In the genomic region with DNA sequence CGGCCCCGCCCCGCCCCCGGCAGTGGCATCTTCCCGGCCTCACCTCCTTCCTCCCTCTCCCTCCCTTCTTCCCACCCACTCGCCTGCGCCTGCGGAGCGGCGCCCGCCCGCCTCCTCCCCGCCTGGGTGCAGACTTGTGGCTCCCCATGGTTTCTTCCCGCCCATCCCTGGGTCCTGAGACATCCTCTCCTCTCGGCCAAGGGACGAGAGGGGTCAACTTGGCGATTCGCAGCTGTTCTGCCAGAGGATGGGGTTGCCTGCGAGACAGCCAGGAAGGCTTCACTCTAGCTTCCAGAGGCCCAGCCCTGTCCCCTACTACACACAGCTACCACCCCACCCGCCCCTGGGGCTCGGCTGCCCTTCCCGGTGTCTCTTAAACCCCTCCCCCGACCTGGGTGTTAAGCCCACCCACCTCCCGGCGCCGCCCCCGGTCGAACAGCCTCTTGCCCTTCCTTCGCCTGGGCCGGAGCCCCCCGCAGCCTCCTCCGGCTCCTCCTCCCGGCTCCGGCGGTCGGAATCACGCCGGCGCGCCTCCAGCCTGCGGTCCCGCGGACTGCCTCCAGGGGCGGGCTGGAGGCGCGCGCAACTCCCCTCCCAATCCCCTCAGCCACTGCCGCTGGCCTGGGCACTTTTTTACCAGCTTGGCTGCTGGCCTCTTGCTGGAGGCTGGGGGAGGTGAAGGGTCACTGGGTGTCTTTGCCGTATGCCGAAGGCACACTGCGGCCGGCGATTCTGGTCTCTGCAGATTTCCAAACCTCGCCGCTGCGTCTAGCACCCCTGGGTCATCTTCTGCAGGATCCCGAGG, we compare ENCODE assay signal across 8 cellular contexts. TPM values are rescaled to one million over a fixed set of nuclear protein-coding genes. Genes with fewer than 3 reads are reported as not detected.
DNase-seq lines count a peak whose midpoint lies in the region; ATAC-seq and TF ChIP-seq lines count a peak whose summit lies in the region.

No MANE protein-coding gene starts in this region.

- no peaks in the 10 kb centered on the region for H3K36me3 Mint-ChIP-seq in nephron progenitor cell (ENCODE audit: low read depth)

- H3K27me3 Mint-ChIP-seq in nephron progenitor cell (ENCODE audit: low read depth, poor library complexity) = peaks cover 42% of the 10 kb centered on the region
- no peaks in the 10 kb centered on the region for H3K27me3 Mint-ChIP-seq in stimulated activated naive CD8-positive, alpha-beta T cell treated with anti-CD3 and anti-CD28 coated beads, Interleukin-15, amount 100 ng/mL, for 72 hours

- ATAC-seq in GM21529 (IDR thresholded peaks at IDR 0.05; ENCODE audit: unreplicated experiment) = peak; percentile 48
- peak; percentile 72 for ATAC-seq in stimulated activated naive CD8-positive, alpha-beta T cell treated with anti-CD3 and anti-CD28 coated beads, Interleukin-15, amount 100 ng/mL, for 72 hours

- in situ Hi-C loops in KBM-7 (cut with MboI; ENCODE audit: low pct_unique_long_range_greater_than_20kb, low sequenced_read_pairs) = no loop called here

- peak; percentile 84 for DNase-seq in DMS114 treated with DMSO at 0.1 percent for 48 hours (lab: John Stamatoyannopoulos, UW; ENCODE audit: unreplicated experiment)
- peak; percentile 88 for DNase-seq in KBM-7
- peak; percentile 79 for DNase-seq in RPMI8226
- DNase-seq in activated effector memory CD4-positive, alpha-beta T cell treated with Interleukin-2 at 50 U/mL for 16 hours = peak; percentile 60
- DNase-seq in fibroblast of the aortic adventitia (ENCODE audit: low read depth) = peak; percentile 89
- peak; percentile 87 for DNase-seq in nephron progenitor cell
- peak; percentile 80 to 87 for DNase-seq in stimulated activated naive CD8-positive, alpha-beta T cell treated with anti-CD3 and anti-CD28 coated beads, Interleukin-15, amount 100 ng/mL, for 72 hours

- peak overlapping the region; percentile 86 for H3K4me3 ChIP-seq in fibroblast of the aortic adventitia (ENCODE audit: low read depth, low read length)

- TF ChIP-seq CTCF in fibroblast of the aortic adventitia (IDR thresholded peaks at IDR 0.05; ENCODE audit: insufficient read depth, low read length) (peak; percentile 78), nephron progenitor cell (IDR thresholded peaks at IDR 0.05) (peak; percentile 76)

- H3K27ac Mint-ChIP-seq in nephron progenitor cell = peak overlapping the region; percentile 82
- H3K27ac Mint-ChIP-seq in stimulated activated naive CD8-positive, alpha-beta T cell treated with anti-CD3 and anti-CD28 coated beads, Interleukin-15, amount 100 ng/mL, for 72 hours = peak overlapping the region; percentile 95 to 98

- H3K9me3 Mint-ChIP-seq in nephron progenitor cell = no peaks in the 10 kb centered on the region
- no peaks in the 10 kb centered on the region for H3K9me3 Mint-ChIP-seq in stimulated activated naive CD8-positive, alpha-beta T cell treated with anti-CD3 and anti-CD28 coated beads, Interleukin-15, amount 100 ng/mL, for 72 hours

- H3K4me1 Mint-ChIP-seq in nephron progenitor cell = peaks cover 45% of the 10 kb centered on the region
- peaks cover 56% of the 10 kb centered on the region for H3K4me1 Mint-ChIP-seq in stimulated activated naive CD8-positive, alpha-beta T cell treated with anti-CD3 and anti-CD28 coated beads, Interleukin-15, amount 100 ng/mL, for 72 hours

- H3K4me3 Mint-ChIP-seq in nephron progenitor cell = peak overlapping the region; percentile 80
- H3K4me3 Mint-ChIP-seq in stimulated activated naive CD8-positive, alpha-beta T cell treated with anti-CD3 and anti-CD28 coated beads, Interleukin-15, amount 100 ng/mL, for 72 hours = peak overlapping the region; percentile 93 to 94

RNA-seq across cellular contexts. Expression of a gene that starts 1.9 kb away (rescaled TPM):
- 28.0 and 38.8 TPM in 2 replicates for total RNA-seq in fibroblast of the aortic adventitia (ENCODE audit: low replicate concordance)

Comparison
In these comparisons a context has a peak if more than half of its experiments do, and no peak if none do; other contexts are left out.
1. Peak in every context shown above with its lines: DNase-seq, ATAC-seq and H3K4me3 ChIP-seq.